In genomic region chr16:1315081-1316032, GRCh38 we compare ENCODE assay signal across 2 cellular contexts.
TF ChIP-seq lines count a peak whose summit lies in the region.

No MANE protein-coding gene starts in this region.

TF ChIP-seq in GM12891, 5 proteins besides CTCF, POLR2A, EP300 and RAD21:
- TF ChIP-seq TAF1 (IDR thresholded peaks at IDR 0.05; ENCODE audit: low read depth, low read length) (no peak), SPI1 (IDR thresholded peaks at IDR 0.05; ENCODE audit: low read depth, low read length) (no peak), POLR2AphosphoS5 (IDR thresholded peaks at IDR 0.05; ENCODE audit: low read depth, low read length) (peak; percentile 21; the same call in 1 of the 2 replicates)

TF ChIP-seq in K562, 482 proteins besides CTCF, POLR2A, EP300 and RAD21:
- TF ChIP-seq RBFOX2 (IDR thresholded peaks at IDR 0.05; ENCODE audit: low read depth, low read length) (peak; percentile 41; the same call in 1 of the 2 replicates), POLR2G (IDR thresholded peaks at IDR 0.05; ENCODE audit: low read depth, low read length) (peak; percentile 8; the same call in 1 of the 2 replicates), ZNF395 (CRISPR knock-in tag; IDR thresholded peaks at IDR 0.05) (no peak)
